ENCODE assay signal across 8 cellular contexts in genomic region chr1:169795687-169796086, GRCh38. TPM values are rescaled to one million over a fixed set of nuclear protein-coding genes. Genes with fewer than 3 reads are reported as not detected.
A peak's percentile ranks its signal among the peaks of the same experiment; 100 is the strongest.
DNase-seq lines count a peak whose midpoint lies in the region; ATAC-seq and TF ChIP-seq lines count a peak whose summit lies in the region.

No MANE protein-coding gene starts in this region.

- H3K4me1 Mint-ChIP-seq in activated T-cell treated with anti-CD3 and anti-CD28 coated beads, Interleukin-2, amount 50 U/mL, for 24 hours (ENCODE audit: low read depth): peaks cover 53% of the 10 kb centered on the region
- peaks cover 50% of the 10 kb centered on the region for H3K4me1 Mint-ChIP-seq in activated B cell treated with CpG ODN at 0.5 μM for 24 hours
- peaks cover 40 to 59% of the 10 kb centered on the region in 2 donors for H3K4me1 Mint-ChIP-seq in immature natural killer cell

- TF ChIP-seq CTCF in activated B cell treated with CpG ODN at 0.5 μM for 24 hours (IDR thresholded peaks at IDR 0.05) (no peak), thoracic aorta (IDR thresholded peaks at IDR 0.05) (no peak)

- intact Hi-C loops in activated B cell treated with CpG ODN at 0.5 μM for 24 hours (cut with micrococcal nuclease): loop anchor here (2.0 kb wide), 1 partner anchor 99 kb away; no protein-coding TSS in a partner anchor

- no peaks in the 10 kb centered on the region for H3K9me3 Mint-ChIP-seq in activated T-cell treated with anti-CD3 and anti-CD28 coated beads, Interleukin-2, amount 50 U/mL, for 24 hours
- H3K9me3 Mint-ChIP-seq in activated B cell treated with CpG ODN at 0.5 μM for 24 hours (no peaks in the 10 kb centered on the region), immature natural killer cell (no peaks in the 10 kb centered on the region)

- H3K9me3 ChIP-seq in thoracic aorta: no peaks in the 10 kb centered on the region

- peaks cover 9 to 19% of the 10 kb centered on the region in 2 donors for H3K4me1 ChIP-seq in thoracic aorta (ENCODE audit: control insufficient read depth in 1 of 2, low read depth in 2 of 2)

- H3K36me3 Mint-ChIP-seq in activated T-cell treated with anti-CD3 and anti-CD28 coated beads, Interleukin-2, amount 50 U/mL, for 24 hours (ENCODE audit: low read depth): peaks cover 83% of the 10 kb centered on the region
- H3K36me3 Mint-ChIP-seq in activated B cell treated with CpG ODN at 0.5 μM for 24 hours (ENCODE audit: low read depth) (peaks cover 35% of the 10 kb centered on the region), immature natural killer cell (peaks cover 14 to 16% (median 16%) of the 10 kb centered on the region in 3 donors)

- CTCF ChIA-PET in activated B cell treated with CpG ODN at 0.5 μM for 24 hours (lab: Charles Lee) (interaction anchor here (1.1 to 1.3 kb wide), 2 partner anchors 83 to 194 kb away, joined by 3 to 7 read pairs; no protein-coding TSS in a partner anchor), HEK293T (lab: Yijun Ruan, JAX) (no interaction called here)

- peak overlapping the region; percentile 99 for H3K27ac Mint-ChIP-seq in activated T-cell treated with anti-CD3 and anti-CD28 coated beads, Interleukin-2, amount 50 U/mL, for 24 hours
- peak overlapping the region; percentile 99 for H3K27ac Mint-ChIP-seq in activated B cell treated with CpG ODN at 0.5 μM for 24 hours
- H3K27ac Mint-ChIP-seq in immature natural killer cell: peak overlapping the region; percentile 96 to 99 (median 99)

- no peak overlapping the region for H3K27ac ChIP-seq in thoracic aorta

- no peak for DNase-seq in activated T-cell treated with anti-CD3 and anti-CD28 coated beads, Interleukin-2, amount 50 U/mL, for 24 hours
- DNase-seq in activated T-cell treated with anti-CD3 and anti-CD28 coated beads for 4 hours (no peak), activated B cell treated with CpG ODN at 0.5 μM for 24 hours (no peak), immature natural killer cell (no peak), thoracic aorta (ENCODE audit: low spot score) (no peak), HEK293T (ENCODE audit: extremely low spot score) (no peak), SHP77 treated with DMSO at 0.1 percent for 48 hours (lab: John Stamatoyannopoulos, UW) (no peak), activated gamma-delta T cell treated with Interleukin-2 at 50 U/mL for 16 hours (no peak)

- POLR2A ChIA-PET in activated B cell treated with CpG ODN at 0.5 μM for 24 hours (lab: Charles Lee) (interaction anchor here (1.3 to 3.0 kb wide), 4 partner anchors 10 to 209 kb away, joined by 3 to 22 read pairs (median 4); partner anchors contain the start of genes F5 and SCYL3), HEK293T (lab: Yijun Ruan, JAX) (interaction anchor here (0.9 to 1.0 kb wide), 3 partner anchors 98 to 113 kb away, joined by 3 read pairs; partner anchors contain the start of gene SCYL3)

- H3K4me3 Mint-ChIP-seq in activated T-cell treated with anti-CD3 and anti-CD28 coated beads, Interleukin-2, amount 50 U/mL, for 24 hours: peak overlapping the region; percentile 98
- H3K4me3 Mint-ChIP-seq in activated B cell treated with CpG ODN at 0.5 μM for 24 hours: peak overlapping the region; percentile 100
- peak overlapping the region; percentile 96 to 100 (median 99) for H3K4me3 Mint-ChIP-seq in immature natural killer cell

- no peaks in the 10 kb centered on the region for H3K27me3 Mint-ChIP-seq in activated T-cell treated with anti-CD3 and anti-CD28 coated beads, Interleukin-2, amount 50 U/mL, for 24 hours
- H3K27me3 Mint-ChIP-seq in activated B cell treated with CpG ODN at 0.5 μM for 24 hours (no peaks in the 10 kb centered on the region), immature natural killer cell (ENCODE audit: low read depth in 3 of 3) (peaks cover 0 to 6% (median 5%) of the 10 kb centered on the region in 3 donors)

- no peaks in the 10 kb centered on the region for H3K36me3 ChIP-seq in thoracic aorta

- H3K4me3 ChIP-seq in thoracic aorta: peak overlapping the region; percentile 75

- H3K27me3 ChIP-seq in thoracic aorta (replicated peaks; ENCODE audit: insufficient read depth): no peaks in the 10 kb centered on the region

- ATAC-seq in activated B cell treated with CpG ODN at 0.5 μM for 24 hours (ENCODE audit: low read depth) (no peak), thoracic aorta (ENCODE audit: insufficient number of reproducible peaks, low FRiP score, low read depth) (no peak)

TF ChIP-seq in HEK293T, 16 proteins besides CTCF, POLR2A, EP300 and RAD21:
- no peak for TF ChIP-seq FOXA1 (IDR thresholded peaks at IDR 0.05)
- no peak for TF ChIP-seq HDGF (IDR thresholded peaks at IDR 0.05; ENCODE audit: borderline replicate concordance)
- no peak for TF ChIP-seq FOXM1 (IDR thresholded peaks at IDR 0.05; ENCODE audit: borderline replicate concordance)
- no peak for TF ChIP-seq LEF1 (IDR thresholded peaks at IDR 0.05; ENCODE audit: borderline replicate concordance)
- TF ChIP-seq FOXK2 (IDR thresholded peaks at IDR 0.05): no peak
- TF ChIP-seq ELF4 (IDR thresholded peaks at IDR 0.05): no peak
- TF ChIP-seq NFRKB (IDR thresholded peaks at IDR 0.05): no peak
- no peak for TF ChIP-seq SUZ12 (IDR thresholded peaks at IDR 0.05)
- TF ChIP-seq ARNT (IDR thresholded peaks at IDR 0.05): no peak
- TF ChIP-seq, protein P1, sequence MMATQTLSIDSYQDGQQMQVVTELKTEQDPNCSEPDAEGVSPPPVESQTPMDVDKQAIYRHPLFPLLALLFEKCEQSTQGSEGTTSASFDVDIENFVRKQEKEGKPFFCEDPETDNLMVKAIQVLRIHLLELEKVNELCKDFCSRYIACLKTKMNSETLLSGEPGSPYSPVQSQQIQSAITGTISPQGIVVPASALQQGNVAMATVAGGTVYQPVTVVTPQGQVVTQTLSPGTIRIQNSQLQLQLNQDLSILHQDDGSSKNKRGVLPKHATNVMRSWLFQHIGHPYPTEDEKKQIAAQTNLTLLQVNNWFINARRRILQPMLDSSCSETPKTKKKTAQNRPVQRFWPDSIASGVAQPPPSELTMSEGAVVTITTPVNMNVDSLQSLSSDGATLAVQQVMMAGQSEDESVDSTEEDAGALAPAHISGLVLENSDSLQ (IDR thresholded peaks at IDR 0.05): no peak
- no peak for TF ChIP-seq BHLHE40 (IDR thresholded peaks at IDR 0.05; ENCODE audit: borderline replicate concordance)
- TF ChIP-seq L3MBTL2 (conservative IDR thresholded peaks at IDR 0.05): no peak
- TF ChIP-seq TARDBP (IDR thresholded peaks at IDR 0.05): no peak
- TF ChIP-seq ZNF384 (IDR thresholded peaks at IDR 0.05): no peak
- no peak for TF ChIP-seq CTBP1 (IDR thresholded peaks at IDR 0.05; ENCODE audit: borderline replicate concordance)
- TF ChIP-seq SP1 (IDR thresholded peaks at IDR 0.05): no peak

RNA-seq across cellular contexts. Expression of gene METTL18, which starts 1.0 kb away (rescaled TPM):
- total RNA-seq in activated B cell treated with CpG ODN at 0.5 μM for 24 hours (12.0 and 14.5 TPM in 2 replicates), thoracic aorta (10 to 100 TPM in 1 of 2 donors, 1 to 10 TPM in 1; 6.8 to 13.0 TPM)
- 10 to 100 TPM; 18.8 to 27.3 (median 22.7) TPM for polyA plus RNA-seq in immature natural killer cell
